ENCODE assay signal across 20 cellular contexts in genomic region chr10:55822096-55822495, GRCh38.
"Had no signal": no experiment of that assay in that cellular context is flagged by ENCODE, and none has a peak within 500 bp of the region (broad histone marks: within the 10 kb centered on the region; RNA-seq: fewer than 3 reads in every experiment).

No MANE protein-coding gene starts in this region.

- DNase-seq: activated CD4-positive, alpha-beta T cell treated with anti-CD3 and anti-CD28 coated beads for 4 hours; activated CD4-positive, alpha-beta T cell treated with anti-CD3 and anti-CD28 coated beads, Interleukin-2, amount 50 U/mL, for 48 hours; activated CD4-positive, CD25-positive, alpha-beta regulatory T cell; activated CD8-positive, alpha-beta memory T cell treated with anti-CD3 and anti-CD28 coated beads, Interleukin-2, amount 50 U/mL, for 48 hours; activated naive CD4-positive, alpha-beta T cell treated with anti-CD3 and anti-CD28 coated beads for 36 hours; activated naive CD8-positive, alpha-beta T cell treated with anti-CD3 and anti-CD28 coated beads, Interleukin-2, amount 10 ng/mL, durations not matched to agents 7 days and 5 days; activated T-cell treated with anti-CD3 and anti-CD28 coated beads, Interleukin-2, amount 50 U/mL, for 48 hours; amniotic stem cell; effector memory CD4-positive, alpha-beta T cell; esophagus squamous epithelium; gastrocnemius medialis; head of caudate nucleus; hypothalamus; left ventricle myocardium inferior; nephron progenitor cell; right cardiac atrium; stimulated activated CD4-positive, alpha-beta T cell treated with anti-CD3 and anti-CD28 coated beads, Interleukin-4, amount 100 ng/mL, for 24 hours; T1000 had no signal

- H3K27me3 Mint-ChIP-seq: activated naive CD8-positive, alpha-beta T cell treated with anti-CD3 and anti-CD28 coated beads, Interleukin-2, amount 10 ng/mL, durations not matched to agents 7 days and 5 days; central memory CD8-positive, alpha-beta T cell; stimulated activated naive CD8-positive, alpha-beta T cell treated with anti-CD3 and anti-CD28 coated beads, Interleukin-15, Interleukin-2, amounts not matched to agents 100 ng/mL and 50 ng/mL, for 24 hours had no signal

- H3K36me3 Mint-ChIP-seq: activated naive CD8-positive, alpha-beta T cell treated with anti-CD3 and anti-CD28 coated beads, Interleukin-2, amount 10 ng/mL, durations not matched to agents 7 days and 5 days had no signal

- H3K4me1 Mint-ChIP-seq: activated naive CD8-positive, alpha-beta T cell treated with anti-CD3 and anti-CD28 coated beads, Interleukin-2, amount 10 ng/mL, durations not matched to agents 7 days and 5 days; central memory CD8-positive, alpha-beta T cell had no signal

- H3K9me3 ChIP-seq: esophagus squamous epithelium, gastrocnemius medialis, left ventricle myocardium inferior had no signal

- H3K27ac Mint-ChIP-seq: activated naive CD4-positive, alpha-beta T cell treated with anti-CD3 and anti-CD28 coated beads for 36 hours; activated naive CD8-positive, alpha-beta T cell treated with anti-CD3 and anti-CD28 coated beads, Interleukin-2, amount 10 ng/mL, durations not matched to agents 7 days and 5 days; nephron progenitor cell; stimulated activated naive CD8-positive, alpha-beta T cell treated with anti-CD3 and anti-CD28 coated beads, Interleukin-15, Interleukin-2, amounts not matched to agents 100 ng/mL and 50 ng/mL, for 24 hours had no signal

- H3K4me3 Mint-ChIP-seq: activated naive CD4-positive, alpha-beta T cell treated with anti-CD3 and anti-CD28 coated beads for 36 hours; activated naive CD8-positive, alpha-beta T cell treated with anti-CD3 and anti-CD28 coated beads, Interleukin-2, amount 10 ng/mL, durations not matched to agents 7 days and 5 days; central memory CD8-positive, alpha-beta T cell; nephron progenitor cell; stimulated activated naive CD8-positive, alpha-beta T cell treated with anti-CD3 and anti-CD28 coated beads, Interleukin-15, Interleukin-2, amounts not matched to agents 100 ng/mL and 50 ng/mL, for 24 hours had no signal

- ATAC-seq: gastrocnemius medialis, right cardiac atrium had no signal
